21 cellular contexts compared by ENCODE assay signal in genomic region chr18:76985156-76985950, GRCh38.
DNase-seq lines count a peak whose midpoint lies in the region; ATAC-seq and TF ChIP-seq lines count a peak whose summit lies in the region.
"Had no signal": no experiment of that assay in that cellular context is flagged by ENCODE, and none has a peak within 500 bp of the region (broad histone marks: within the 10 kb centered on the region; RNA-seq: fewer than 3 reads in every experiment).

No MANE protein-coding gene starts in this region.

- H3K4me3 Mint-ChIP-seq in activated CD8-positive, alpha-beta memory T cell treated with anti-CD3 and anti-CD28 coated beads, Interleukin-2, amount 10 ng/mL, durations not matched to agents 7 days and 5 days = no peak overlapping the region
- H3K4me3 Mint-ChIP-seq in osteocyte (ENCODE audit: unreplicated experiment) = no peak overlapping the region
- H3K4me3 Mint-ChIP-seq: CD4-positive, alpha-beta memory T cell had no signal

- no peak overlapping the region for H3K27ac Mint-ChIP-seq in activated CD8-positive, alpha-beta memory T cell treated with anti-CD3 and anti-CD28 coated beads, Interleukin-2, amount 10 ng/mL, durations not matched to agents 7 days and 5 days
- H3K27ac Mint-ChIP-seq in osteocyte (ENCODE audit: unreplicated experiment) = no peak overlapping the region

- TF ChIP-seq CTCF in osteocyte (IDR thresholded peaks at IDR 0.05) = no peak
- TF ChIP-seq CTCF in coronary artery (IDR thresholded peaks at IDR 0.05) = no peak

- no peak overlapping the region for H3K27ac ChIP-seq in coronary artery
- H3K27ac ChIP-seq: BLaER1, GM23248 had no signal

- H3K36me3 Mint-ChIP-seq in activated CD8-positive, alpha-beta memory T cell treated with anti-CD3 and anti-CD28 coated beads, Interleukin-2, amount 10 ng/mL, durations not matched to agents 7 days and 5 days = no peaks in the 10 kb centered on the region
- no peaks in the 10 kb centered on the region for H3K36me3 Mint-ChIP-seq in osteocyte (ENCODE audit: unreplicated experiment)
- H3K36me3 Mint-ChIP-seq: CD4-positive, alpha-beta memory T cell had no signal

- peak; percentile 29 for DNase-seq in activated CD8-positive, alpha-beta memory T cell treated with anti-CD3 and anti-CD28 coated beads, Interleukin-2, amount 10 ng/mL, durations not matched to agents 7 days and 5 days
- DNase-seq in activated CD8-positive, alpha-beta memory T cell treated with anti-CD3 and anti-CD28 coated beads for 24 hours = no peak
- DNase-seq in globus pallidus (ENCODE audit: low spot score) (peak; percentile 15), osteocyte (ENCODE audit: extremely low spot score, unreplicated experiment) (peak; percentile 67), ureter (ENCODE audit: low spot score) (peak; percentile 34), SKM-1 treated with dmso at 0.1 percent for 144 hours (lab: John Stamatoyannopoulos, UW; ENCODE audit: unreplicated experiment) (no peak), coronary artery (ENCODE audit: low spot score) (no peak)
- DNase-seq in central memory CD4-positive, alpha-beta T cell = no peak
- DNase-seq: 8988T; CD4-positive, alpha-beta memory T cell; DMS53; EL; GM23248; HCEC 1CT; NCI-H1092 treated with DMSO at 0.1 percent for 48 hours; NCI-H146; NCI-H510A; NCI-H748 treated with DMSO at 0.1 percent for 48 hours had no signal

- peaks cover 9% of the 10 kb centered on the region for H3K4me1 Mint-ChIP-seq in activated CD8-positive, alpha-beta memory T cell treated with anti-CD3 and anti-CD28 coated beads, Interleukin-2, amount 10 ng/mL, durations not matched to agents 7 days and 5 days
- peaks cover 2% of the 10 kb centered on the region for H3K4me1 Mint-ChIP-seq in osteocyte (ENCODE audit: unreplicated experiment)

- no peaks in the 10 kb centered on the region for H3K27me3 Mint-ChIP-seq in activated CD8-positive, alpha-beta memory T cell treated with anti-CD3 and anti-CD28 coated beads, Interleukin-2, amount 10 ng/mL, durations not matched to agents 7 days and 5 days
- H3K27me3 Mint-ChIP-seq in osteocyte (ENCODE audit: unreplicated experiment) = peaks cover 4% of the 10 kb centered on the region
- H3K27me3 Mint-ChIP-seq: CD4-positive, alpha-beta memory T cell had no signal

- no peaks in the 10 kb centered on the region for H3K9me3 Mint-ChIP-seq in activated CD8-positive, alpha-beta memory T cell treated with anti-CD3 and anti-CD28 coated beads, Interleukin-2, amount 10 ng/mL, durations not matched to agents 7 days and 5 days (ENCODE audit: low read depth)
- no peaks in the 10 kb centered on the region for H3K9me3 Mint-ChIP-seq in osteocyte (ENCODE audit: unreplicated experiment)
- H3K9me3 Mint-ChIP-seq: CD4-positive, alpha-beta memory T cell had no signal

- ATAC-seq in activated CD8-positive, alpha-beta memory T cell treated with anti-CD3 and anti-CD28 coated beads, Interleukin-2, amount 10 ng/mL, durations not matched to agents 7 days and 5 days = no peak
- ATAC-seq: GM12878, Right ventricle myocardium inferior had no signal

- no peak overlapping the region for H3K4me3 ChIP-seq in coronary artery
- H3K4me3 ChIP-seq: BLaER1, GM12878, GM23248 had no signal

- CTCF ChIA-PET in activated CD8-positive, alpha-beta memory T cell treated with anti-CD3 and anti-CD28 coated beads, Interleukin-2, amount 10 ng/mL, durations not matched to agents 7 days and 5 days (lab: Charles Lee) = interaction anchor here (0.9 to 5.6 kb wide), 9 partner anchors 11 to 184 kb away, joined by 3 to 65 read pairs (median 12); no protein-coding TSS in a partner anchor

Comparison
In these comparisons a context has a peak if more than half of its experiments do, and no peak if none do; other contexts are left out.
1. DNase-seq: peak in activated CD8-positive, alpha-beta memory T cell treated with anti-CD3 and anti-CD28 coated beads, Interleukin-2, amount 10 ng/mL, durations not matched to agents 7 days and 5 days (single experiment), globus pallidus (single experiment), osteocyte (single experiment) and ureter (single experiment); none in activated CD8-positive, alpha-beta memory T cell treated with anti-CD3 and anti-CD28 coated beads for 24 hours (single experiment), SKM-1 treated with dmso at 0.1 percent for 144 hours (single experiment), coronary artery (single experiment) and central memory CD4-positive, alpha-beta T cell (single experiment).